17 cellular contexts compared by ENCODE assay signal in the genomic region with DNA sequence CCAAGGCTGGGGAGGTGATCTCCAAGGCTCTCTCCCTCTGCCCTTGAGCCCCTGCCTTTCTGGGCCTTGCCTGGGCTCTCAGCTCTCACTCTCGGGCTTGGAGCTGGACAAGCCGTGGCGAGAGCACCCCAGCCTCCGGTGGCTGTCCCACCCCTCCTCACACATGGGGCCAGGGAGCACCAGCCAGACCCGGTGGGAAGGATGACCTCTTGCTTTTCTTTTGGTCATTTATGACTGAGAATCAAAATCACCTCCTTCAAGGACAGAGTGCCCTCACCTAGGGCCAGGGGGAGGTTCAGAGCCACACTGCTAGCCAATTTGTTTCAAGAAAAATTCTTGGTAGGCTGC. TPM values are rescaled to one million over a fixed set of nuclear protein-coding genes. Genes with fewer than 3 reads are reported as not detected.
A peak's percentile ranks its signal among the peaks of the same experiment; 100 is the strongest.
DNase-seq lines count a peak whose midpoint lies in the region; ATAC-seq and TF ChIP-seq lines count a peak whose summit lies in the region.
"Had no signal": no experiment of that assay in that cellular context is flagged by ENCODE, and none has a peak within 500 bp of the region (broad histone marks: within the 10 kb centered on the region; RNA-seq: fewer than 3 reads in every experiment).

No MANE protein-coding gene starts in this region.

- intact Hi-C loops in activated CD4-positive, alpha-beta T cell treated with anti-CD3 and anti-CD28 coated beads for 36 hours (cut with DNase I, micrococcal nuclease) = no loop called here
- intact Hi-C loops in CD8-positive, alpha-beta T cell (cut with DNase I, micrococcal nuclease) = no loop called here
- intact Hi-C loops in mucosa of descending colon (cut with DNase I, micrococcal nuclease) = no loop called here

- CTCF ChIA-PET in activated CD4-positive, alpha-beta T cell treated with anti-CD3 and anti-CD28 coated beads for 36 hours (lab: Charles Lee) = interaction anchor here (1.0 to 10.3 kb wide), 9 partner anchors 9 to 88 kb away, joined by 3 to 92 read pairs (median 4); a partner anchor contains a TSS
- CTCF ChIA-PET in CD8-positive, alpha-beta T cell (lab: Charles Lee) = interaction anchor here (0.7 to 29.2 kb wide), 4 partner anchors 52 to 161 kb away, joined by 3 to 773 read pairs (median 4); no protein-coding TSS in a partner anchor

- H3K4me1 ChIP-seq in CD8-positive, alpha-beta T cell (ENCODE audit: insufficient read depth, low read length) = peaks cover 96% of the 10 kb centered on the region
- no peaks in the 10 kb centered on the region for H3K4me1 ChIP-seq in mucosa of descending colon (ENCODE audit: low read depth)

- H3K9me3 ChIP-seq in CD8-positive, alpha-beta T cell (ENCODE audit: low read length) = no peaks in the 10 kb centered on the region
- no peaks in the 10 kb centered on the region for H3K9me3 ChIP-seq in mucosa of descending colon
- H3K9me3 ChIP-seq: heart left ventricle had no signal

- ATAC-seq in activated CD4-positive, alpha-beta T cell treated with anti-CD3 and anti-CD28 coated beads for 36 hours = no peak
- no peak for ATAC-seq in CD8-positive, alpha-beta T cell
- ATAC-seq in mucosa of descending colon = no peak
- ATAC-seq in GM18517 (IDR thresholded peaks at IDR 0.05; ENCODE audit: unreplicated experiment) = no peak
- ATAC-seq in HG03159 (IDR thresholded peaks at IDR 0.05; ENCODE audit: unreplicated experiment) = no peak
- ATAC-seq: activated CD4-positive, CD25-positive, alpha-beta regulatory T cell treated with anti-CD3 and anti-CD28 coated beads, Interleukin-2, amount 50 U/mL, for 24 hours; heart left ventricle had no signal

- peak overlapping the region; percentile 43 for H3K4me3 ChIP-seq in CD8-positive, alpha-beta T cell (ENCODE audit: low read depth, low read length)
- no peak overlapping the region for H3K4me3 ChIP-seq in mucosa of descending colon
- H3K4me3 ChIP-seq: smooth muscle cell had no signal

- no peaks in the 10 kb centered on the region for H3K27me3 ChIP-seq in CD8-positive, alpha-beta T cell (ENCODE audit: insufficient read depth, low read length)
- H3K27me3 ChIP-seq: heart left ventricle had no signal

- no peak for DNase-seq in activated CD4-positive, alpha-beta T cell treated with anti-CD3 and anti-CD28 coated beads for 36 hours
- no peak for DNase-seq in activated CD4-positive, alpha-beta T cell treated with anti-CD3 and anti-CD28 coated beads for 4 hours
- no peak for DNase-seq in CD8-positive, alpha-beta T cell
- peak in 2 of 3 donors; percentile 16 to 43 for DNase-seq in mucosa of descending colon
- no peak for DNase-seq in medulla oblongata (ENCODE audit: extremely low spot score)
- DNase-seq: amygdala; cerebellar nuclear complex; heart left ventricle; mesenchymal stem cell; NCI-H526; stimulated activated CD4-positive, alpha-beta T cell treated with anti-CD3 and anti-CD28 coated beads, Interleukin-4, amount 100 ng/mL, for 4 hours; T-helper 9 cell had no signal

- POLR2A ChIA-PET in activated CD4-positive, alpha-beta T cell treated with anti-CD3 and anti-CD28 coated beads for 36 hours (lab: Charles Lee) = interaction anchor here (0.9 to 1.7 kb wide), 5 partner anchors 9 to 17 kb away, joined by 3 to 9 read pairs (median 5); no protein-coding TSS in a partner anchor
- POLR2A ChIA-PET in CD8-positive, alpha-beta T cell (lab: Charles Lee) = interaction anchor here (1.0 to 22.5 kb wide), 2 partner anchors 47 to 86 kb away, joined by 4 to 249 read pairs; no protein-coding TSS in a partner anchor

- no peak for TF ChIP-seq CTCF in CD8-positive, alpha-beta T cell (IDR thresholded peaks at IDR 0.05)
- no peak for TF ChIP-seq CTCF in mucosa of descending colon (IDR thresholded peaks at IDR 0.05)

- peak overlapping the region; percentile 91 for H3K27ac Mint-ChIP-seq in activated CD4-positive, alpha-beta T cell treated with anti-CD3 and anti-CD28 coated beads for 36 hours
- H3K27ac Mint-ChIP-seq in CD8-positive, alpha-beta T cell = peak overlapping the region; percentile 96
- peak overlapping the region; percentile 97 for H3K27ac Mint-ChIP-seq in activated naive CD8-positive, alpha-beta T cell

- peaks cover 100% of the 10 kb centered on the region for H3K4me1 Mint-ChIP-seq in activated CD4-positive, alpha-beta T cell treated with anti-CD3 and anti-CD28 coated beads for 36 hours
- H3K4me1 Mint-ChIP-seq in CD8-positive, alpha-beta T cell (ENCODE audit: low read depth) = peaks cover 100% of the 10 kb centered on the region
- H3K4me1 Mint-ChIP-seq in activated naive CD8-positive, alpha-beta T cell (ENCODE audit: low read depth) = peaks cover 96% of the 10 kb centered on the region

- peak overlapping the region; percentile 61 for H3K27ac ChIP-seq in CD8-positive, alpha-beta T cell (ENCODE audit: low read depth, low read length)

- H3K4me3 Mint-ChIP-seq in activated CD4-positive, alpha-beta T cell treated with anti-CD3 and anti-CD28 coated beads for 36 hours = peak overlapping the region; percentile 53
- H3K4me3 Mint-ChIP-seq in CD8-positive, alpha-beta T cell = peak overlapping the region; percentile 95
- peak overlapping the region; percentile 85 for H3K4me3 Mint-ChIP-seq in activated naive CD8-positive, alpha-beta T cell

- peaks cover 53% of the 10 kb centered on the region for H3K36me3 Mint-ChIP-seq in activated CD4-positive, alpha-beta T cell treated with anti-CD3 and anti-CD28 coated beads for 36 hours (ENCODE audit: low read depth)
- H3K36me3 Mint-ChIP-seq in CD8-positive, alpha-beta T cell = peaks cover 92% of the 10 kb centered on the region
- peaks cover 2% of the 10 kb centered on the region for H3K36me3 Mint-ChIP-seq in activated naive CD8-positive, alpha-beta T cell

- H3K36me3 ChIP-seq in CD8-positive, alpha-beta T cell (ENCODE audit: insufficient read depth, low read length) = peaks cover 63% of the 10 kb centered on the region
- H3K36me3 ChIP-seq in mucosa of descending colon (ENCODE audit: low read depth) = no peaks in the 10 kb centered on the region

- no peaks in the 10 kb centered on the region for H3K27me3 Mint-ChIP-seq in activated CD4-positive, alpha-beta T cell treated with anti-CD3 and anti-CD28 coated beads for 36 hours
- H3K27me3 Mint-ChIP-seq in CD8-positive, alpha-beta T cell (ENCODE audit: low read depth) = no peaks in the 10 kb centered on the region
- H3K27me3 Mint-ChIP-seq in activated naive CD8-positive, alpha-beta T cell = no peaks in the 10 kb centered on the region

- H3K9me3 Mint-ChIP-seq in activated CD4-positive, alpha-beta T cell treated with anti-CD3 and anti-CD28 coated beads for 36 hours (ENCODE audit: low read depth) = no peaks in the 10 kb centered on the region
- H3K9me3 Mint-ChIP-seq in CD8-positive, alpha-beta T cell = no peaks in the 10 kb centered on the region
- H3K9me3 Mint-ChIP-seq in activated naive CD8-positive, alpha-beta T cell (ENCODE audit: low read depth) = no peaks in the 10 kb centered on the region

RNA-seq across cellular contexts. Expression of a gene that starts 14.1 kb away (rescaled TPM):
- total RNA-seq in activated CD4-positive, alpha-beta T cell treated with anti-CD3 and anti-CD28 coated beads for 36 hours = 100 to 1,000 TPM in 1 of 2 experiments, 10 to 100 TPM in 1; 94.8 to 117 TPM
- total RNA-seq in CD8-positive, alpha-beta T cell = 100 to 1,000 TPM; 517 to 538 TPM
- 1 to 10 TPM; 1.9 to 6.8 (median 4.4) TPM for total RNA-seq in mucosa of descending colon

RNA-seq across cellular contexts. Expression of a gene that starts 48.1 kb away (rescaled TPM):
- 100 to 1,000 TPM; 218 to 265 TPM for total RNA-seq in activated CD4-positive, alpha-beta T cell treated with anti-CD3 and anti-CD28 coated beads for 36 hours
- total RNA-seq in CD8-positive, alpha-beta T cell = 100 to 1,000 TPM; 290 to 301 TPM
- 100 to 1,000 TPM; 241 to 316 (median 281) TPM for total RNA-seq in mucosa of descending colon

Comparison
In these comparisons a context has a peak if more than half of its experiments do, and no peak if none do; other contexts are left out.
1. DNase-seq: peak in mucosa of descending colon (2 of 3); none in activated CD4-positive, alpha-beta T cell treated with anti-CD3 and anti-CD28 coated beads for 36 hours (single experiment), activated CD4-positive, alpha-beta T cell treated with anti-CD3 and anti-CD28 coated beads for 4 hours (0 of 2), CD8-positive, alpha-beta T cell (0 of 7) and medulla oblongata (single experiment).
2. RNA of a gene that starts 14.1 kb away (total RNA-seq): 517 to 538 TPM in CD8-positive, alpha-beta T cell and 94.8 to 117 TPM in activated CD4-positive, alpha-beta T cell treated with anti-CD3 and anti-CD28 coated beads for 36 hours; 1.9 to 6.8 TPM in mucosa of descending colon; every median in the first group is over 10 times any median in the second.
3. Peak in every context shown above with its lines, with median percentiles within 50 percentile points of each other: H3K27ac Mint-ChIP-seq and H3K4me3 Mint-ChIP-seq.